Comparison of ENCODE assay signal across 1 cellular context in genomic region chr6:43798688-43799444, GRCh38.
TF ChIP-seq lines count a peak whose summit lies in the region.

No MANE protein-coding gene starts in this region.

TF ChIP-seq in HepG2, 621 proteins besides CTCF, POLR2A, EP300 and RAD21 (continued from another document and continues in another):
- TF ChIP-seq ZFP91 (CRISPR knock-in tag; IDR thresholded peaks at IDR 0.05; ENCODE audit: borderline replicate concordance) (peak; percentile 59; the same call in 1 of the 2 replicates), BATF2 (CRISPR knock-in tag; IDR thresholded peaks at IDR 0.05) (no peak), ARNT (IDR thresholded peaks at IDR 0.05) (no peak), ZKSCAN1 (IDR thresholded peaks at IDR 0.05; ENCODE audit: low read length) (no peak), KLF11 (CRISPR knock-in tag; IDR thresholded peaks at IDR 0.05) (no peak), TERF1 (CRISPR knock-in tag; IDR thresholded peaks at IDR 0.05) (no peak), ZBTB26 (CRISPR knock-in tag; IDR thresholded peaks at IDR 0.05; ENCODE audit: borderline replicate concordance) (peak; percentile 64), CENPT (CRISPR knock-in tag; IDR thresholded peaks at IDR 0.05; ENCODE audit: low read depth) (no peak), ZNF549 (CRISPR knock-in tag; IDR thresholded peaks at IDR 0.05) (no peak), ZNF121 (CRISPR knock-in tag; IDR thresholded peaks at IDR 0.05) (peak; percentile 19; the same call in 1 of the 2 replicates), GATA4 (IDR thresholded peaks at IDR 0.05; ENCODE audit: borderline replicate concordance, low read depth) (no peak), RBFOX2 (IDR thresholded peaks at IDR 0.05; ENCODE audit: low read depth, low read length) (no peak), MAZ (IDR thresholded peaks at IDR 0.05; ENCODE audit: borderline replicate concordance, low read depth, low read length) (no peak), MAZ (CRISPR knock-in tag; IDR thresholded peaks at IDR 0.05; ENCODE audit: low read depth) (peak; percentile 55), ZSCAN25 (CRISPR knock-in tag; IDR thresholded peaks at IDR 0.05) (peak; percentile 76), SSRP1 (CRISPR knock-in tag; IDR thresholded peaks at IDR 0.05) (no peak), ZBTB14 (CRISPR knock-in tag; IDR thresholded peaks at IDR 0.05) (no peak), DNMT1 (CRISPR knock-in tag; IDR thresholded peaks at IDR 0.05) (no peak), ZNF850 (CRISPR knock-in tag; conservative IDR thresholded peaks at IDR 0.05) (no peak), TFE3 (CRISPR knock-in tag; IDR thresholded peaks at IDR 0.05) (peak; percentile 96), ZNF547 (CRISPR knock-in tag; IDR thresholded peaks at IDR 0.05) (no peak), TRIM24 (CRISPR knock-in tag; IDR thresholded peaks at IDR 0.05) (no peak), ZEB1 (IDR thresholded peaks at IDR 0.05; ENCODE audit: insufficient replicate concordance, low read depth) (peak; percentile 87), ZNF546 (CRISPR knock-in tag; conservative IDR thresholded peaks at IDR 0.05) (no peak), RBM39 (IDR thresholded peaks at IDR 0.05; ENCODE audit: low read depth, low read length, poor library complexity, severe bottlenecking) (no peak), RORA (CRISPR knock-in tag; IDR thresholded peaks at IDR 0.05) (no peak), AGO2 (optimal IDR thresholded peaks at IDR 0.05; ENCODE audit: low read depth, low read length) (no peak), BORCS8-MEF2B (CRISPR knock-in tag; IDR thresholded peaks at IDR 0.05) (0 out of 2 replicates have a peak, but pooled peaks have one; percentile 44), TCF7 (IDR thresholded peaks at IDR 0.05; ENCODE audit: low read depth) (no peak), ZNF460 (CRISPR knock-in tag; IDR thresholded peaks at IDR 0.05; ENCODE audit: borderline replicate concordance) (no peak), DMAP1 (CRISPR knock-in tag; IDR thresholded peaks at IDR 0.05) (no peak), ZNF383 (CRISPR knock-in tag; IDR thresholded peaks at IDR 0.05; ENCODE audit: borderline replicate concordance) (no peak), MAF1 (CRISPR knock-in tag; IDR thresholded peaks at IDR 0.05; ENCODE audit: borderline replicate concordance) (no peak), RFX5 (IDR thresholded peaks at IDR 0.05; ENCODE audit: low read depth, low read length) (no peak), ZNF354B (CRISPR knock-in tag; IDR thresholded peaks at IDR 0.05) (no peak), MBNL3 (CRISPR knock-in tag; conservative IDR thresholded peaks at IDR 0.05) (no peak), ZNF230 (CRISPR knock-in tag; IDR thresholded peaks at IDR 0.05) (0 out of 2 replicates have a peak, but pooled peaks have one; percentile 58), RAD51 (IDR thresholded peaks at IDR 0.05; ENCODE audit: borderline replicate concordance) (peak; percentile 39; the same call in 1 of the 2 replicates), ZBTB34 (CRISPR knock-in tag; IDR thresholded peaks at IDR 0.05) (no peak)
- TF ChIP-seq, protein P1, sequence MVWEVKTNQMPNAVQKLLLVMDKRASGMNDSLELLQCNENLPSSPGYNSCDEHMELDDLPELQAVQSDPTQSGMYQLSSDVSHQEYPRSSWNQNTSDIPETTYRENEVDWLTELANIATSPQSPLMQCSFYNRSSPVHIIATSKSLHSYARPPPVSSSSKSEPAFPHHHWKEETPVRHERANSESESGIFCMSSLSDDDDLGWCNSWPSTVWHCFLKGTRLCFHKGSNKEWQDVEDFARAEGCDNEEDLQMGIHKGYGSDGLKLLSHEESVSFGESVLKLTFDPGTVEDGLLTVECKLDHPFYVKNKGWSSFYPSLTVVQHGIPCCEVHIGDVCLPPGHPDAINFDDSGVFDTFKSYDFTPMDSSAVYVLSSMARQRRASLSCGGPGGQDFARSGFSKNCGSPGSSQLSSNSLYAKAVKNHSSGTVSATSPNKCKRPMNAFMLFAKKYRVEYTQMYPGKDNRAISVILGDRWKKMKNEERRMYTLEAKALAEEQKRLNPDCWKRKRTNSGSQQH (CRISPR knock-in tag; IDR thresholded peaks at IDR 0.05; ENCODE audit: low read depth) = no peak
- TF ChIP-seq, protein P2, sequence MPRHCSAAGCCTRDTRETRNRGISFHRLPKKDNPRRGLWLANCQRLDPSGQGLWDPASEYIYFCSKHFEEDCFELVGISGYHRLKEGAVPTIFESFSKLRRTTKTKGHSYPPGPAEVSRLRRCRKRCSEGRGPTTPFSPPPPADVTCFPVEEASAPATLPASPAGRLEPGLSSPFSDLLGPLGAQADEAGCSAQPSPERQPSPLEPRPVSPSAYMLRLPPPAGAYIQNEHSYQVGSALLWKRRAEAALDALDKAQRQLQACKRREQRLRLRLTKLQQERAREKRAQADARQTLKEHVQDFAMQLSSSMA (CRISPR knock-in tag; IDR thresholded peaks at IDR 0.05) = no peak
- TF ChIP-seq, protein P3, sequence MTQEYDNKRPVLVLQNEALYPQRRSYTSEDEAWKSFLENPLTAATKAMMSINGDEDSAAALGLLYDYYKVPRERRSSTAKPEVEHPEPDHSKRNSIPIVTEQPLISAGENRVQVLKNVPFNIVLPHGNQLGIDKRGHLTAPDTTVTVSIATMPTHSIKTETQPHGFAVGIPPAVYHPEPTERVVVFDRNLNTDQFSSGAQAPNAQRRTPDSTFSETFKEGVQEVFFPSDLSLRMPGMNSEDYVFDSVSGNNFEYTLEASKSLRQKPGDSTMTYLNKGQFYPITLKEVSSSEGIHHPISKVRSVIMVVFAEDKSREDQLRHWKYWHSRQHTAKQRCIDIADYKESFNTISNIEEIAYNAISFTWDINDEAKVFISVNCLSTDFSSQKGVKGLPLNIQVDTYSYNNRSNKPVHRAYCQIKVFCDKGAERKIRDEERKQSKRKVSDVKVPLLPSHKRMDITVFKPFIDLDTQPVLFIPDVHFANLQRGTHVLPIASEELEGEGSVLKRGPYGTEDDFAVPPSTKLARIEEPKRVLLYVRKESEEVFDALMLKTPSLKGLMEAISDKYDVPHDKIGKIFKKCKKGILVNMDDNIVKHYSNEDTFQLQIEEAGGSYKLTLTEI (CRISPR knock-in tag; conservative IDR thresholded peaks at IDR 0.05) = no peak
- TF ChIP-seq, protein P4, sequence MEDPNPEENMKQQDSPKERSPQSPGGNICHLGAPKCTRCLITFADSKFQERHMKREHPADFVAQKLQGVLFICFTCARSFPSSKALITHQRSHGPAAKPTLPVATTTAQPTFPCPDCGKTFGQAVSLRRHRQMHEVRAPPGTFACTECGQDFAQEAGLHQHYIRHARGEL (CRISPR knock-in tag; IDR thresholded peaks at IDR 0.05) = no peak
- TF ChIP-seq, protein P5, sequence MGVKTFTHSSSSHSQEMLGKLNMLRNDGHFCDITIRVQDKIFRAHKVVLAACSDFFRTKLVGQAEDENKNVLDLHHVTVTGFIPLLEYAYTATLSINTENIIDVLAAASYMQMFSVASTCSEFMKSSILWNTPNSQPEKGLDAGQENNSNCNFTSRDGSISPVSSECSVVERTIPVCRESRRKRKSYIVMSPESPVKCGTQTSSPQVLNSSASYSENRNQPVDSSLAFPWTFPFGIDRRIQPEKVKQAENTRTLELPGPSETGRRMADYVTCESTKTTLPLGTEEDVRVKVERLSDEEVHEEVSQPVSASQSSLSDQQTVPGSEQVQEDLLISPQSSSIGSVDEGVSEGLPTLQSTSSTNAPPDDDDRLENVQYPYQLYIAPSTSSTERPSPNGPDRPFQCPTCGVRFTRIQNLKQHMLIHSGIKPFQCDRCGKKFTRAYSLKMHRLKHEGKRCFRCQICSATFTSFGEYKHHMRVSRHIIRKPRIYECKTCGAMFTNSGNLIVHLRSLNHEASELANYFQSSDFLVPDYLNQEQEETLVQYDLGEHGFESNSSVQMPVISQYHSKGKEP (CRISPR knock-in tag; IDR thresholded peaks at IDR 0.05) = no peak
- TF ChIP-seq, protein P6, sequence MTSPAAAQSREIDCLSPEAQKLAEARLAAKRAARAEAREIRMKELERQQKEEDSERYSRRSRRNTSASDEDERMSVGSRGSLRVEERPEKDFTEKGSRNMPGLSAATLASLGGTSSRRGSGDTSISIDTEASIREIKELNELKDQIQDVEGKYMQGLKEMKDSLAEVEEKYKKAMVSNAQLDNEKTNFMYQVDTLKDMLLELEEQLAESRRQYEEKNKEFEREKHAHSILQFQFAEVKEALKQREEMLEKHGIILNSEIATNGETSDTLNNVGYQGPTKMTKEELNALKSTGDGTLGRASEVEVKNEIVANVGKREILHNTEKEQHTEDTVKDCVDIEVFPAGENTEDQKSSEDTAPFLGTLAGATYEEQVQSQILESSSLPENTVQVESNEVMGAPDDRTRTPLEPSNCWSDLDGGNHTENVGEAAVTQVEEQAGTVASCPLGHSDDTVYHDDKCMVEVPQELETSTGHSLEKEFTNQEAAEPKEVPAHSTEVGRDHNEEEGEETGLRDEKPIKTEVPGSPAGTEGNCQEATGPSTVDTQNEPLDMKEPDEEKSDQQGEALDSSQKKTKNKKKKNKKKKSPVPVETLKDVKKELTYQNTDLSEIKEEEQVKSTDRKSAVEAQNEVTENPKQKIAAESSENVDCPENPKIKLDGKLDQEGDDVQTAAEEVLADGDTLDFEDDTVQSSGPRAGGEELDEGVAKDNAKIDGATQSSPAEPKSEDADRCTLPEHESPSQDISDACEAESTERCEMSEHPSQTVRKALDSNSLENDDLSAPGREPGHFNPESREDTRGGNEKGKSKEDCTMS (CRISPR knock-in tag; conservative IDR thresholded peaks at IDR 0.05) = no peak
